In the genomic region with DNA sequence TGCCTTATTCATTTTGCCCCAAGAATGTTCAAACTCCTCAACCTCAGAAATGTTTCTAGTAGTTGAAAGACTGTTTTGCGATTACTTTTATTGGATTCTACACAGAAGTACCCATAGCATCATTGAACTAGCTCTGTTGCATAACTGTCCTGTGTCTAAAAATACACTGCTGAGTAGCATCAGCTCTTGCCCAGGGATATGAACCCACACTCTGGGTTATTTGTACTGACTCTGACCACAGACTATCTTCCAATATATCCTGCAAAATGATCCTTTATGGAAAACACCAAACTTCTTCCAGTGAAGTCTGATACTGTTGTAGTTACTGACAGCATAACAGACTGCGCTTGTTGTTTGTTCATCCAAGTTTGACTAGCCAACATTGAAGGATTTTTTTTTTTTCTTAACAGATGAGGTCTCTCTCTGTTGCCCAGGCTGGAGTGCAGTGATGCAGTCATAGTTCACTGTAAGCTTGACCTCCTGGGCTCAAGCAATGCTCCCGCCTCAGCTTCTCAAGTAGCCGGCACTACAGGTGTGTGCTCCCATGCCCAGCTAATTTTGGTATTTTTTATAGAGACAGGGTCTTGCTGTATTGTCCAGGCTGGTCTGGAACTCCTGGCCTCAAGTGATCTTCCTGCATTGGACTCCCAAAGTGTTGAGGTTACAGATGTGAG, we compare ENCODE assay signal across 1 cellular context.
A peak's percentile ranks its signal among the peaks of the same experiment; 100 is the strongest.
TF ChIP-seq lines count a peak whose summit lies in the region.

No MANE protein-coding gene starts in this region.

TF ChIP-seq in IMR-90, 13 proteins besides CTCF, POLR2A, EP300 and RAD21:
- TF ChIP-seq CEBPB (IDR thresholded peaks at IDR 0.05; ENCODE audit: low read depth, low read length), result peak; percentile 65
- no peak for TF ChIP-seq NFE2L2 (IDR thresholded peaks at IDR 0.05; ENCODE audit: low read depth, low read length)
